15 cellular contexts compared by ENCODE assay signal in the genomic region with DNA sequence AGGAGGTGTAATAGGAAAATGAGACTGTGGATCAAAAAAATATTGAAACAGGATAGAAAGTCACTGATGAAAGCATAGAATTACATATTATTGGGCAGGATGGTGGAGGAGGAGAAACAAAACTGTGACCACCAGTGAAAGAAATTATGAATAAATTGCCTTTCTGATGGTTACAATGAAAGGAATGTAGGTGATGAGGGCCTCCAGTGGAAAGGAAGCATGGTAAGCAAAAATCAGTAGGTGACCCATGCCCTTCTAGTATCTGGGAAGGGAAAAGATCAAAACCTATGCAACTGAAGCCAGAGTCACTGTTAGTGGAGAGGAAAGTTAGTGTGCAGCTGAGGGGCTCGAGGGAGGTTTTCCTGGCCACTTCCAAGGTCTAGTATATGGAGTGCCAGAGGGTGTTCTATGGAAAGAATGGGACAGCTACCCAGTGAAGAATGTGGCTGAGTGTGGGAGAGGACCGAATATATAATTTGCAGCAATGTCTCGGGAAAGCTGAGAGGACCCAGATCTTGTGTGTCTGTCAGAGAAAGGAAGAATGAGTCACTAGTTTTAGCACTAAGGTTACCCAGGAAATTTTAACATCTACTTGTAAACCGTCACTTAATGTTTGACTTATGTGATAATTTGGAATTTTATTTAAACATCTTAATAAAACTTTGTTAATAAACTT.
DNase-seq lines count a peak whose midpoint lies in the region; ATAC-seq, FAIRE-seq and TF ChIP-seq lines count a peak whose summit lies in the region.
"Had no signal": no experiment of that assay in that cellular context is flagged by ENCODE, and none has a peak within 500 bp of the region (broad histone marks: within the 10 kb centered on the region; RNA-seq: fewer than 3 reads in every experiment).

No MANE protein-coding gene starts in this region.

- H3K4ac ChIP-seq in mesenchymal stem cell (ENCODE audit: low read depth in 1 of 2, low read length in 2 of 2) = no peak overlapping the region

- FAIRE-seq in HTR-8/SVneo (lab: Jason Lieb, UNC) = no peak

- no peak overlapping the region for H3K9ac ChIP-seq in mesenchymal stem cell (ENCODE audit: low read length)

- H3K4me2 ChIP-seq in DOHH2 (ENCODE audit: low read length) (peak overlapping the region; percentile 60; the same call in 1 of the 2 replicates), mesenchymal stem cell (ENCODE audit: low read length, poor library complexity, severe bottlenecking) (no peak overlapping the region)

- H2AK5ac ChIP-seq in mesenchymal stem cell (ENCODE audit: low read length, severe bottlenecking) = no peak overlapping the region

- no peaks in the 10 kb centered on the region for H3K27me3 ChIP-seq in DOHH2 (ENCODE audit: control insufficient read depth, low read length)
- H3K27me3 ChIP-seq in mesenchymal stem cell (ENCODE audit: control insufficient read depth in 1 of 2, insufficient read depth in 1 of 2, low read length in 2 of 2) = no peaks in the 10 kb centered on the region

- no peak overlapping the region for H3K14ac ChIP-seq in mesenchymal stem cell (ENCODE audit: low read length in 2 of 2)

- no peak for TF ChIP-seq CTCF in DOHH2 (IDR thresholded peaks at IDR 0.05; ENCODE audit: low read depth, low read length, poor library complexity, severe bottlenecking)

- H3K4me1 ChIP-seq in DOHH2 (ENCODE audit: control insufficient read depth, low read length) (peaks cover 80% of the 10 kb centered on the region), mesenchymal stem cell (ENCODE audit: control insufficient read depth, insufficient read depth, low read depth, low read length) (peaks cover 5% of the 10 kb centered on the region)
- H3K4me1 ChIP-seq: lower lobe of right lung had no signal

- no peak for ATAC-seq in GM18517 (IDR thresholded peaks at IDR 0.05; ENCODE audit: unreplicated experiment)
- ATAC-seq: lower lobe of right lung had no signal

- H2BK12ac ChIP-seq in mesenchymal stem cell (ENCODE audit: low read length in 2 of 2) = peak overlapping the region in 1 of 2 experiments; percentile 45

- no peak overlapping the region for H2BK5ac ChIP-seq in mesenchymal stem cell (ENCODE audit: low read depth, low read length, poor library complexity, severe bottlenecking)

- no peaks in the 10 kb centered on the region for H3K79me1 ChIP-seq in mesenchymal stem cell (replicated peaks; ENCODE audit: low read length, poor library complexity, severe bottlenecking)

- H4K91ac ChIP-seq in mesenchymal stem cell (ENCODE audit: low read length) = no peak overlapping the region

- H4K8ac ChIP-seq in mesenchymal stem cell (ENCODE audit: low read length) = no peak overlapping the region

- H3K36me3 ChIP-seq in DOHH2 (ENCODE audit: control insufficient read depth, low read length) (no peaks in the 10 kb centered on the region), mesenchymal stem cell (ENCODE audit: control insufficient read depth in 1 of 2, insufficient read depth in 2 of 2, low read depth in 1 of 2, low read length in 2 of 2) (no peaks in the 10 kb centered on the region)
- H3K36me3 ChIP-seq: lower lobe of right lung had no signal

- DNase-seq in HTR-8/SVneo (ENCODE audit: insufficient read length, low spot score) = peak; percentile 29
- peak; percentile 56 for DNase-seq in amniotic epithelial cell (ENCODE audit: low read depth)
- peak; percentile 79 for DNase-seq in mesenchymal stem cell
- DNase-seq in activated gamma-delta T cell (lab: John Stamatoyannopoulos, UW) = no peak
- no peak for DNase-seq in 8988T
- DNase-seq in NCI-H1930 (lab: John Stamatoyannopoulos, UW) = no peak
- DNase-seq: activated CD4-positive, CD25-positive, alpha-beta regulatory T cell treated with anti-CD3 and anti-CD28 coated beads, Interleukin-2, amount 50 U/mL, for 72 hours; GOT3; lower lobe of right lung; NCI-H1694; NCI-H82; occipital lobe; stimulated activated CD4-positive, alpha-beta T cell treated with anti-CD3 and anti-CD28 coated beads, Interleukin-15, amount 100 ng/mL, for 24 hours had no signal

- H2AFZ ChIP-seq in mesenchymal stem cell (ENCODE audit: low read depth, low read length) = no peak overlapping the region

- no peak overlapping the region for H2BK120ac ChIP-seq in mesenchymal stem cell (ENCODE audit: low read depth, low read length)

- H3K27ac ChIP-seq in DOHH2 (ENCODE audit: low read depth, low read length) = peak overlapping the region; percentile 83
- peak overlapping the region; percentile 24 for H3K27ac ChIP-seq in mesenchymal stem cell (ENCODE audit: low read length, poor library complexity, severe bottlenecking)
- H3K27ac ChIP-seq: lower lobe of right lung had no signal

- WGBS in mesenchymal stem cell = 15% methylated on average over 3 of the region's 4 CpGs

- H3K4me3 ChIP-seq in DOHH2 (ENCODE audit: low read length) (no peak overlapping the region), mesenchymal stem cell (ENCODE audit: insufficient read depth in 1 of 2, low read depth in 1 of 2, low read length in 2 of 2) (no peak overlapping the region)
- H3K4me3 ChIP-seq: lower lobe of right lung had no signal

- no peaks in the 10 kb centered on the region for H3K79me2 ChIP-seq in DOHH2 (ENCODE audit: control insufficient read depth, low read length)

- H3F3A ChIP-seq in DOHH2 (ENCODE audit: control insufficient read depth, insufficient read depth) = no peaks in the 10 kb centered on the region

- no peaks in the 10 kb centered on the region for H3K9me2 ChIP-seq in DOHH2 (replicated peaks; ENCODE audit: control insufficient read depth, low read length)

- H3K9me3 ChIP-seq in DOHH2 (ENCODE audit: control insufficient read depth, insufficient read depth, low read length) (no peaks in the 10 kb centered on the region), mesenchymal stem cell (ENCODE audit: control insufficient read depth, low read length) (no peaks in the 10 kb centered on the region)
- H3K9me3 ChIP-seq: lower lobe of right lung had no signal

- no peak overlapping the region for H3K23ac ChIP-seq in mesenchymal stem cell (ENCODE audit: low read length in 2 of 2)

- H3K18ac ChIP-seq in mesenchymal stem cell (ENCODE audit: low read depth in 1 of 2, low read length in 2 of 2) = no peak overlapping the region

- no peaks in the 10 kb centered on the region for H4K20me1 ChIP-seq in DOHH2 (ENCODE audit: control insufficient read depth, insufficient read depth, low read depth, low read length)

- no peak overlapping the region for H2BK15ac ChIP-seq in mesenchymal stem cell (ENCODE audit: low read depth, poor library complexity, severe bottlenecking)

Comparison
In these comparisons a context has a peak if more than half of its experiments do, and no peak if none do; other contexts are left out.
1. DNase-seq: peak in HTR-8/SVneo (single experiment), amniotic epithelial cell (single experiment) and mesenchymal stem cell (single experiment); none in activated gamma-delta T cell (single experiment), 8988T (single experiment) and NCI-H1930 (0 of 2).